30 cellular contexts compared by ENCODE assay signal in the genomic region with DNA sequence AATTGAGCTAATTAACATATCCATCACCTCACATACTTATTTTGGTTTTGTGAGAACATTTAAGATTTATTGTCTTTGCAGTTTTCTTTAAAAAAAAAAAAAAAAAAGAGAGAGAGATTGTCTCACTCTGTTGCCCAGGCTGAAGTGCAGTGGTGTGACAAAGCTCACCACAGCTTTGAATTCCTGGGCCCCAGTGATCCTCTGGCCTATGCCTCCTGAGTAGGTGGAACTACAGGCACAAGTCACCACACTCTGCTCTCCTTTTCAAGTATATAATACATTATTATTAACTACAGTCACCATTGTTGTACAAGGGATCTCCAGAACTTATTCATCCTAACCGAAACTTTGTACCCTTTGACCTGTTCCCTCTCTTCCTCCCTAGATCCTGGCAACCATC.
"Had no signal": no experiment of that assay in that cellular context is flagged by ENCODE, and none has a peak within 500 bp of the region (broad histone marks: within the 10 kb centered on the region; RNA-seq: fewer than 3 reads in every experiment).

No MANE protein-coding gene starts in this region.

- H3K27ac ChIP-seq: adrenal gland, body of pancreas, cardiac muscle cell, colonic mucosa, dorsolateral prefrontal cortex, gastrocnemius medialis, hepatocyte, skin epidermis, upper lobe of left lung, vagina had no signal

- H3K4me1 ChIP-seq: colonic mucosa had no signal

- ATAC-seq: activated CD4-positive, CD25-positive, alpha-beta regulatory T cell treated with anti-CD3 and anti-CD28 coated beads, Interleukin-2, amount 50 U/mL, for 24 hours; body of pancreas; gastrocnemius medialis; left cardiac atrium; naive thymus-derived CD8-positive, alpha-beta T cell; sciatic nerve; stimulated activated naive CD8-positive, alpha-beta T cell treated with anti-CD3 and anti-CD28 coated beads, Interleukin-15, amount 100 ng/mL, for 72 hours had no signal

- H3K27me3 ChIP-seq: adrenal gland, body of pancreas, cardiac muscle cell, colonic mucosa, dorsolateral prefrontal cortex, gastrocnemius medialis, hepatocyte, upper lobe of left lung, vagina had no signal

- H3K36me3 ChIP-seq: adrenal gland, cardiac muscle cell, colonic mucosa, gastrocnemius medialis, vagina had no signal

- H3K4me2 ChIP-seq: hepatocyte had no signal

- DNase-seq: activated CD4-positive, alpha-beta T cell treated with anti-CD3 and anti-CD28 coated beads for 48 hours; activated CD4-positive, alpha-beta T cell treated with anti-CD3 and anti-CD28 coated beads, Interleukin-2, amount 50 U/mL, for 48 hours; activated CD8-positive, alpha-beta memory T cell treated with anti-CD3 and anti-CD28 coated beads for 24 hours; activated effector memory CD4-positive, alpha-beta T cell treated with anti-CD3 and anti-CD28 coated beads, Interleukin-2, amount 50 U/mL, for 16 hours; activated naive CD4-positive, alpha-beta T cell treated with anti-CD3 and anti-CD28 coated beads for 36 hours; activated naive CD8-positive, alpha-beta T cell treated with anti-CD3 and anti-CD28 coated beads for 36 hours; adrenal gland; aorta; body of pancreas; cerebellar nuclear complex; colonic mucosa; dorsolateral prefrontal cortex; effector memory CD4-positive, alpha-beta T cell; erythroblast; gastrocnemius medialis; islet precursor cell; left cardiac atrium; midbrain; naive thymus-derived CD8-positive, alpha-beta T cell; stimulated activated CD4-positive, alpha-beta T cell treated with anti-CD3 and anti-CD28 coated beads, Interleukin-12 subunit alpha, Interleukin-12 subunit beta, amount 100 ng/mL, for 4 hours; stimulated activated CD4-positive, alpha-beta T cell treated with anti-CD3 and anti-CD28 coated beads, Interleukin-4, amount 100 ng/mL, for 1 hour; stimulated activated naive CD8-positive, alpha-beta T cell treated with anti-CD3 and anti-CD28 coated beads, Interleukin-15, amount 100 ng/mL, for 72 hours; substantia nigra; upper lobe of left lung had no signal

- H3K4me3 ChIP-seq: adrenal gland, body of pancreas, cardiac muscle cell, colonic mucosa, dorsolateral prefrontal cortex, gastrocnemius medialis, hepatocyte, skin epidermis, upper lobe of left lung, vagina had no signal

- H3K9me3 ChIP-seq: adrenal gland, body of pancreas, colonic mucosa, gastrocnemius medialis, upper lobe of left lung, vagina had no signal
